8 cellular contexts compared by ENCODE assay signal in the genomic region with DNA sequence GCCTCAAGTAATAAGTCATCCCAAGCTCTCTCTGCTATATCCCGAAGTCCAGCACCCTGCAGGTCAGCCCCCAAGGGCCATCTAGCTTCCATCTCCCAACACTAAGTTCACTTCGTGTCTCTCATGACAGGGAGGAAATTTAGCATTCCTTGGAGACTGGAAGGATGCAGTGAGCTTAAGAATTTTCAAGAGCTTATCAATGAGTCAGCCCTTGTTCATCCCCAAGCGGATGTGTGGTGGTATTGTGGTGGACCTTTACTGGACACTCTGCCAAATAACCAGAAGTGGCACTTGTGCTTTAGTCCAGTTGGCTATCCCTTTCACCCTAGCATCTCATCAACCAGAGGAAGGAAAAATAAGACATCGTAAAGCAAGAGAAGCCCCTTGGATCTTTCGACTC. TPM values are rescaled to one million over a fixed set of nuclear protein-coding genes. Genes with fewer than 3 reads are reported as not detected.
DNase-seq lines count a peak whose midpoint lies in the region; TF ChIP-seq lines count a peak whose summit lies in the region.
"Not testable (repeated sequence)": the region's sequence is repeated elsewhere in the genome, so short reads cannot be mapped to it uniquely, and the experiment has no call there.

No MANE protein-coding gene starts in this region.

- H3K27ac Mint-ChIP-seq in H9: peak overlapping the region in 2 of 3 experiments; percentile 13 to 88; a peak in 1 of 7 replicates
- peak overlapping the region; percentile 68 for H3K27ac Mint-ChIP-seq in chondrocyte (ENCODE audit: unreplicated experiment)

- not testable (repeated sequence) for H3K4me2 ChIP-seq in H9 (ENCODE audit: insufficient read depth, insufficient read length, low read length)

- not testable (repeated sequence) for H3K4me1 ChIP-seq in H9 (ENCODE audit: insufficient read depth, low read length)

- H2AFZ ChIP-seq in H9 (ENCODE audit: low read length): not testable (repeated sequence)

- WGBS in H9 (ENCODE audit: extremely low coverage, insufficient read length, low lambda C conversion rate): no CpG with 5 or more reads among the region's 5 CpGs

- not testable (repeated sequence) for H4K91ac ChIP-seq in H9 (ENCODE audit: insufficient read length, low read depth, low read length)

- not testable (repeated sequence) for H3K18ac ChIP-seq in H9 (ENCODE audit: insufficient read length, low read depth, low read length)

- not testable (repeated sequence) for H3K27me3 ChIP-seq in H9 (ENCODE audit: insufficient read depth, low read length)

- not testable (repeated sequence) for H3K56ac ChIP-seq in H9 (ENCODE audit: insufficient read length, low read depth, low read length)

- not testable (repeated sequence) for H3K4me3 Mint-ChIP-seq in H9; chondrocyte (ENCODE audit: unreplicated experiment)

- H3K27ac ChIP-seq in H9 (ENCODE audit: insufficient read length, low read depth, low read length): not testable (repeated sequence)

- H2AK5ac ChIP-seq in H9 (ENCODE audit: insufficient read length, low read length): not testable (repeated sequence)

- not testable (repeated sequence) for H2BK120ac ChIP-seq in H9 (ENCODE audit: low read depth, low read length, poor library complexity, severe bottlenecking)

- H3K23me2 ChIP-seq in H9 (ENCODE audit: insufficient read length, low read depth, low read length, poor library complexity, severe bottlenecking): not testable (repeated sequence)

- not testable (repeated sequence) for H3K9me3 ChIP-seq in H9 (ENCODE audit: control insufficient read depth, low read depth, low read length)

- H3K9me3 Mint-ChIP-seq in H9 (peaks cover 22 to 26% of the 10 kb centered on the region in 2 experiments), chondrocyte (ENCODE audit: low read depth) (peaks cover 25% of the 10 kb centered on the region)

- H2BK20ac ChIP-seq in H9 (ENCODE audit: low read depth, low read length, poor library complexity, severe bottlenecking): not testable (repeated sequence)

- H3K14ac ChIP-seq in H9 (ENCODE audit: insufficient read depth, low read length): not testable (repeated sequence)

- not testable (repeated sequence) for H4K8ac ChIP-seq in H9 (replicated peaks; ENCODE audit: insufficient read length, low read depth, low read length)

- H2BK15ac ChIP-seq in H9 (ENCODE audit: low read depth, low read length): not testable (repeated sequence)

- not testable (repeated sequence) for H3K27me3 Mint-ChIP-seq in H9 (ENCODE audit: low read depth); chondrocyte (ENCODE audit: low read depth)

- H3K4ac ChIP-seq in H9 (ENCODE audit: low read depth, low read length): not testable (repeated sequence)

- not testable (repeated sequence) for H3K23ac ChIP-seq in H9 (ENCODE audit: insufficient read length, low read depth, low read length)

- H2BK5ac ChIP-seq in H9 (ENCODE audit: insufficient read length, low read length): not testable (repeated sequence)

- H3K9ac ChIP-seq in H9 (ENCODE audit: extremely low read depth, insufficient read length, low read length): not testable (repeated sequence)

- not testable (repeated sequence) for H4K5ac ChIP-seq in H9 (ENCODE audit: insufficient read length, low read depth, low read length)

- not testable (repeated sequence) for H3K4me3 ChIP-seq in AG10803 (ENCODE audit: low read length); fibroblast of the aortic adventitia (ENCODE audit: low read depth, low read length)

- not testable (repeated sequence) for H4K20me1 ChIP-seq in H9 (ENCODE audit: control insufficient read depth, insufficient read depth, insufficient read length)

- DNase-seq in AG10803 (ENCODE audit: low read depth) (peak; percentile 78), RKO (ENCODE audit: low spot score) (peak; percentile 49), amniotic stem cell (lab: John Stamatoyannopoulos, UW) (peak; percentile 3), fibroblast of the aortic adventitia (ENCODE audit: low read depth) (peak; percentile 78), myocyte (ENCODE audit: low read depth) (peak; percentile 91), stromal cell of bone marrow (ENCODE audit: low read depth) (peak; percentile 29)
- not testable (repeated sequence) for DNase-seq in H9; chondrocyte (ENCODE audit: low spot score)

- not testable (repeated sequence) for H3T11ph ChIP-seq in H9 (ENCODE audit: low read length)

- not testable (repeated sequence) for H3K79me2 ChIP-seq in H9 (ENCODE audit: insufficient read depth, low read length)

- not testable (repeated sequence) for TF ChIP-seq CTCF in AG10803 (conservative IDR thresholded peaks at IDR 0.05; ENCODE audit: low read length); H9 (conservative IDR thresholded peaks at IDR 0.05); chondrocyte (IDR thresholded peaks at IDR 0.05); fibroblast of the aortic adventitia (IDR thresholded peaks at IDR 0.05; ENCODE audit: insufficient read depth, low read length)

- H3K36me3 Mint-ChIP-seq in H9 (ENCODE audit: insufficient read depth in 1 of 3, low read depth in 3 of 3): peaks cover 11 to 29% (median 28%) of the 10 kb centered on the region in 3 experiments; a peak in 6 of 7 replicates
- H3K36me3 Mint-ChIP-seq in chondrocyte (ENCODE audit: low read depth): not testable (repeated sequence)

- not testable (repeated sequence) for H2BK12ac ChIP-seq in H9 (ENCODE audit: insufficient read length, low read depth, low read length)

- not testable (repeated sequence) for H3K79me1 ChIP-seq in H9 (ENCODE audit: insufficient read depth, low read depth, low read length, poor library complexity, severe bottlenecking)

- H3K4me1 Mint-ChIP-seq in H9 (peaks cover 16 to 27% of the 10 kb centered on the region in 2 experiments), chondrocyte (ENCODE audit: low read depth) (peaks cover 56% of the 10 kb centered on the region)

RNA-seq across cellular contexts. Expression of gene MICU2, which starts 15.6 kb away (rescaled TPM):
- total RNA-seq in H9 (2021) (38.2 and 38.4 TPM in 2 replicates), chondrocyte (26.7 to 28.5 TPM (median 27.4 TPM) in 3 replicates), fibroblast of the aortic adventitia (ENCODE audit: low replicate concordance) (51.8 and 57.7 TPM in 2 replicates), myocyte (160 and 188 TPM in 2 replicates)
- polyA plus RNA-seq in myocyte (2012): 28.2 TPM
